ENCODE assay signal across 1 cellular context in genomic region chr6:106360410-106360988, GRCh38.
TF ChIP-seq lines count a peak whose summit lies in the region.

Gene CRYBG1 (plus strand): TSS chr6:106360717. CDS start chr6:106360909, 192 bp downstream.

TF ChIP-seq in HEK293, 187 proteins besides CTCF, POLR2A, EP300 and RAD21 (continued from another document and continues in another):
- TF ChIP-seq ZBTB10 (tag by site-specific recombination; IDR thresholded peaks at IDR 0.05) (peak; percentile 77; the same call in 1 of the 2 replicates), GLI4 (tag by site-specific recombination; IDR thresholded peaks at IDR 0.05) (no peak), HOXC10 (CRISPR knock-in tag; IDR thresholded peaks at IDR 0.05) (no peak), ZNF311 (tag by site-specific recombination; IDR thresholded peaks at IDR 0.05; ENCODE audit: borderline replicate concordance) (no peak), ZNF24 (tag by site-specific recombination; IDR thresholded peaks at IDR 0.05) (no peak), ZNF488 (tag by site-specific recombination; IDR thresholded peaks at IDR 0.05) (no peak), ZNF658 (tag by site-specific recombination; IDR thresholded peaks at IDR 0.05) (no peak), ZNF830 (tag by site-specific recombination; IDR thresholded peaks at IDR 0.05; ENCODE audit: low read depth) (no peak), ZNF747 (tag by site-specific recombination; IDR thresholded peaks at IDR 0.05) (no peak), ZNF23 (tag by site-specific recombination; IDR thresholded peaks at IDR 0.05; ENCODE audit: borderline replicate concordance) (no peak), ZNF350 (tag by site-specific recombination; IDR thresholded peaks at IDR 0.05) (0 out of 2 replicates have a peak, but pooled peaks have one; percentile 41), ZNF37A (tag by site-specific recombination; IDR thresholded peaks at IDR 0.05) (peak; percentile 82), ZNF398 (tag by site-specific recombination; IDR thresholded peaks at IDR 0.05) (0 out of 2 replicates have a peak, but pooled peaks have one; percentile 10), TCF7L2 (IDR thresholded peaks at IDR 0.05; ENCODE audit: borderline replicate concordance, low read depth, low read length) (no peak), ZNF155 (tag by site-specific recombination; IDR thresholded peaks at IDR 0.05) (no peak), KLF17 (tag by site-specific recombination; IDR thresholded peaks at IDR 0.05) (peak; percentile 72; the same call in 1 of the 2 replicates), ZNF548 (tag by site-specific recombination; IDR thresholded peaks at IDR 0.05) (no peak), REPIN1 (tag by site-specific recombination; IDR thresholded peaks at IDR 0.05; ENCODE audit: low read depth) (no peak), ZNF324 (tag by site-specific recombination; IDR thresholded peaks at IDR 0.05) (no peak), ZNF202 (tag by site-specific recombination; IDR thresholded peaks at IDR 0.05; ENCODE audit: borderline replicate concordance) (no peak), IKZF3 (tag by site-specific recombination; IDR thresholded peaks at IDR 0.05) (peak; percentile 65; the same call in 1 of the 2 replicates), ZFHX2 (tag by site-specific recombination; conservative IDR thresholded peaks at IDR 0.05) (peak; percentile 42; the same call in 1 of the 2 replicates), ZNF112 (tag by site-specific recombination; IDR thresholded peaks at IDR 0.05) (no peak), ZNF133 (tag by site-specific recombination; IDR thresholded peaks at IDR 0.05) (no peak), ZNF549 (tag by site-specific recombination; IDR thresholded peaks at IDR 0.05) (0 out of 2 replicates have a peak, but pooled peaks have one; percentile 15), FEZF1 (tag by site-specific recombination; IDR thresholded peaks at IDR 0.05) (no peak), ZNF169 (tag by site-specific recombination; IDR thresholded peaks at IDR 0.05) (no peak), ZNF600 (tag by site-specific recombination; IDR thresholded peaks at IDR 0.05) (peak; percentile 83), ZEB2 (tag by site-specific recombination; IDR thresholded peaks at IDR 0.05) (peak; percentile 95), ZNF423 (tag by site-specific recombination; IDR thresholded peaks at IDR 0.05) (no peak), ZNF768 (tag by site-specific recombination; IDR thresholded peaks at IDR 0.05) (no peak), ZNF433 (tag by site-specific recombination; IDR thresholded peaks at IDR 0.05; ENCODE audit: low read depth) (no peak), BCL11B (tag by site-specific recombination; IDR thresholded peaks at IDR 0.05; ENCODE audit: low read depth) (no peak), ZNF416 (tag by site-specific recombination; IDR thresholded peaks at IDR 0.05) (no peak), ZNF184 (tag by site-specific recombination; IDR thresholded peaks at IDR 0.05) (peak; percentile 71; the same call in 1 of the 2 replicates), ZNF677 (tag by site-specific recombination; IDR thresholded peaks at IDR 0.05) (0 out of 2 replicates have a peak, but pooled peaks have one; percentile 32), ZNF19 (tag by site-specific recombination; IDR thresholded peaks at IDR 0.05; ENCODE audit: low read depth) (no peak), ZNF335 (tag by site-specific recombination; conservative IDR thresholded peaks at IDR 0.05) (no peak; the same call in 1 of the 2 replicates)
- TF ChIP-seq, protein P1, sequence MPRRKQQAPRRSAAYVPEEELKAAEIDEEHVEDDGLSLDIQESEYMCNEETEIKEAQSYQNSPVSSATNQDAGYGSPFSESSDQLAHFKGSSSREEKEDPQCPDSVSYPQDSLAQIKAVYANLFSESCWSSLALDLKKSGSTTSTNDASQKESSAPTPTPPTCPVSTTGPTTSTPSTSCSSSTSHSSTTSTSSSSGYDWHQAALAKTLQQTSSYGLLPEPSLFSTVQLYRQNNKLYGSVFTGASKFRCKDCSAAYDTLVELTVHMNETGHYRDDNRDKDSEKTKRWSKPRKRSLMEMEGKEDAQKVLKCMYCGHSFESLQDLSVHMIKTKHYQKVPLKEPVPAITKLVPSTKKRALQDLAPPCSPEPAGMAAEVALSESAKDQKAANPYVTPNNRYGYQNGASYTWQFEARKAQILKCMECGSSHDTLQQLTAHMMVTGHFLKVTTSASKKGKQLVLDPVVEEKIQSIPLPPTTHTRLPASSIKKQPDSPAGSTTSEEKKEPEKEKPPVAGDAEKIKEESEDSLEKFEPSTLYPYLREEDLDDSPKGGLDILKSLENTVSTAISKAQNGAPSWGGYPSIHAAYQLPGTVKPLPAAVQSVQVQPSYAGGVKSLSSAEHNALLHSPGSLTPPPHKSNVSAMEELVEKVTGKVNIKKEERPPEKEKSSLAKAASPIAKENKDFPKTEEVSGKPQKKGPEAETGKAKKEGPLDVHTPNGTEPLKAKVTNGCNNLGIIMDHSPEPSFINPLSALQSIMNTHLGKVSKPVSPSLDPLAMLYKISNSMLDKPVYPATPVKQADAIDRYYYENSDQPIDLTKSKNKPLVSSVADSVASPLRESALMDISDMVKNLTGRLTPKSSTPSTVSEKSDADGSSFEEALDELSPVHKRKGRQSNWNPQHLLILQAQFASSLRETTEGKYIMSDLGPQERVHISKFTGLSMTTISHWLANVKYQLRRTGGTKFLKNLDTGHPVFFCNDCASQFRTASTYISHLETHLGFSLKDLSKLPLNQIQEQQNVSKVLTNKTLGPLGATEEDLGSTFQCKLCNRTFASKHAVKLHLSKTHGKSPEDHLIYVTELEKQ (tag by site-specific recombination; IDR thresholded peaks at IDR 0.05; ENCODE audit: borderline replicate concordance) = no peak
- TF ChIP-seq, protein P2, sequence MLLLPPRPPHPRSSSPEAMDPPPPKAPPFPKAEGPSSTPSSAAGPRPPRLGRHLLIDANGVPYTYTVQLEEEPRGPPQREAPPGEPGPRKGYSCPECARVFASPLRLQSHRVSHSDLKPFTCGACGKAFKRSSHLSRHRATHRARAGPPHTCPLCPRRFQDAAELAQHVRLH (tag by site-specific recombination; IDR thresholded peaks at IDR 0.05) = no peak
- TF ChIP-seq, protein P3, sequence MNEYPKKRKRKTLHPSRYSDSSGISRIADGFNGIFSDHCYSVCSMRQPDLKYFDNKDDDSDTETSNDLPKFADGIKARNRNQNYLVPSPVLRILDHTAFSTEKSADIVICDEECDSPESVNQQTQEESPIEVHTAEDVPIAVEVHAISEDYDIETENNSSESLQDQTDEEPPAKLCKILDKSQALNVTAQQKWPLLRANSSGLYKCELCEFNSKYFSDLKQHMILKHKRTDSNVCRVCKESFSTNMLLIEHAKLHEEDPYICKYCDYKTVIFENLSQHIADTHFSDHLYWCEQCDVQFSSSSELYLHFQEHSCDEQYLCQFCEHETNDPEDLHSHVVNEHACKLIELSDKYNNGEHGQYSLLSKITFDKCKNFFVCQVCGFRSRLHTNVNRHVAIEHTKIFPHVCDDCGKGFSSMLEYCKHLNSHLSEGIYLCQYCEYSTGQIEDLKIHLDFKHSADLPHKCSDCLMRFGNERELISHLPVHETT (tag by site-specific recombination; IDR thresholded peaks at IDR 0.05) = no peak
- TF ChIP-seq, protein P4, sequence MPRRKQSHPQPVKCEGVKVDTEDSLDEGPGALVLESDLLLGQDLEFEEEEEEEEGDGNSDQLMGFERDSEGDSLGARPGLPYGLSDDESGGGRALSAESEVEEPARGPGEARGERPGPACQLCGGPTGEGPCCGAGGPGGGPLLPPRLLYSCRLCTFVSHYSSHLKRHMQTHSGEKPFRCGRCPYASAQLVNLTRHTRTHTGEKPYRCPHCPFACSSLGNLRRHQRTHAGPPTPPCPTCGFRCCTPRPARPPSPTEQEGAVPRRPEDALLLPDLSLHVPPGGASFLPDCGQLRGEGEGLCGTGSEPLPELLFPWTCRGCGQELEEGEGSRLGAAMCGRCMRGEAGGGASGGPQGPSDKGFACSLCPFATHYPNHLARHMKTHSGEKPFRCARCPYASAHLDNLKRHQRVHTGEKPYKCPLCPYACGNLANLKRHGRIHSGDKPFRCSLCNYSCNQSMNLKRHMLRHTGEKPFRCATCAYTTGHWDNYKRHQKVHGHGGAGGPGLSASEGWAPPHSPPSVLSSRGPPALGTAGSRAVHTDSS (tag by site-specific recombination; IDR thresholded peaks at IDR 0.05) = no peak
- TF ChIP-seq, protein P5, sequence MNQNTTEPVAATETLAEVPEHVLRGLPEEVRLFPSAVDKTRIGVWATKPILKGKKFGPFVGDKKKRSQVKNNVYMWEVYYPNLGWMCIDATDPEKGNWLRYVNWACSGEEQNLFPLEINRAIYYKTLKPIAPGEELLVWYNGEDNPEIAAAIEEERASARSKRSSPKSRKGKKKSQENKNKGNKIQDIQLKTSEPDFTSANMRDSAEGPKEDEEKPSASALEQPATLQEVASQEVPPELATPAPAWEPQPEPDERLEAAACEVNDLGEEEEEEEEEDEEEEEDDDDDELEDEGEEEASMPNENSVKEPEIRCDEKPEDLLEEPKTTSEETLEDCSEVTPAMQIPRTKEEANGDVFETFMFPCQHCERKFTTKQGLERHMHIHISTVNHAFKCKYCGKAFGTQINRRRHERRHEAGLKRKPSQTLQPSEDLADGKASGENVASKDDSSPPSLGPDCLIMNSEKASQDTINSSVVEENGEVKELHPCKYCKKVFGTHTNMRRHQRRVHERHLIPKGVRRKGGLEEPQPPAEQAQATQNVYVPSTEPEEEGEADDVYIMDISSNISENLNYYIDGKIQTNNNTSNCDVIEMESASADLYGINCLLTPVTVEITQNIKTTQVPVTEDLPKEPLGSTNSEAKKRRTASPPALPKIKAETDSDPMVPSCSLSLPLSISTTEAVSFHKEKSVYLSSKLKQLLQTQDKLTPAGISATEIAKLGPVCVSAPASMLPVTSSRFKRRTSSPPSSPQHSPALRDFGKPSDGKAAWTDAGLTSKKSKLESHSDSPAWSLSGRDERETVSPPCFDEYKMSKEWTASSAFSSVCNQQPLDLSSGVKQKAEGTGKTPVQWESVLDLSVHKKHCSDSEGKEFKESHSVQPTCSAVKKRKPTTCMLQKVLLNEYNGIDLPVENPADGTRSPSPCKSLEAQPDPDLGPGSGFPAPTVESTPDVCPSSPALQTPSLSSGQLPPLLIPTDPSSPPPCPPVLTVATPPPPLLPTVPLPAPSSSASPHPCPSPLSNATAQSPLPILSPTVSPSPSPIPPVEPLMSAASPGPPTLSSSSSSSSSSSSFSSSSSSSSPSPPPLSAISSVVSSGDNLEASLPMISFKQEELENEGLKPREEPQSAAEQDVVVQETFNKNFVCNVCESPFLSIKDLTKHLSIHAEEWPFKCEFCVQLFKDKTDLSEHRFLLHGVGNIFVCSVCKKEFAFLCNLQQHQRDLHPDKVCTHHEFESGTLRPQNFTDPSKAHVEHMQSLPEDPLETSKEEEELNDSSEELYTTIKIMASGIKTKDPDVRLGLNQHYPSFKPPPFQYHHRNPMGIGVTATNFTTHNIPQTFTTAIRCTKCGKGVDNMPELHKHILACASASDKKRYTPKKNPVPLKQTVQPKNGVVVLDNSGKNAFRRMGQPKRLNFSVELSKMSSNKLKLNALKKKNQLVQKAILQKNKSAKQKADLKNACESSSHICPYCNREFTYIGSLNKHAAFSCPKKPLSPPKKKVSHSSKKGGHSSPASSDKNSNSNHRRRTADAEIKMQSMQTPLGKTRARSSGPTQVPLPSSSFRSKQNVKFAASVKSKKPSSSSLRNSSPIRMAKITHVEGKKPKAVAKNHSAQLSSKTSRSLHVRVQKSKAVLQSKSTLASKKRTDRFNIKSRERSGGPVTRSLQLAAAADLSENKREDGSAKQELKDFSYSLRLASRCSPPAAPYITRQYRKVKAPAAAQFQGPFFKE (tag by site-specific recombination; IDR thresholded peaks at IDR 0.05; ENCODE audit: borderline replicate concordance) = no peak
